20 cellular contexts compared by ENCODE assay signal in genomic region chr10:23965880-23966279, GRCh38.
DNase-seq lines count a peak whose midpoint lies in the region; TF ChIP-seq lines count a peak whose summit lies in the region.
"Had no signal": no experiment of that assay in that cellular context is flagged by ENCODE, and none has a peak within 500 bp of the region (broad histone marks: within the 10 kb centered on the region; RNA-seq: fewer than 3 reads in every experiment).

No MANE protein-coding gene starts in this region.

- no peak overlapping the region for H2BK15ac ChIP-seq in neuronal stem cell (ENCODE audit: low read length)

- H2AK5ac ChIP-seq in neuronal stem cell (ENCODE audit: low read depth, low read length) = no peak overlapping the region

- H3K27ac ChIP-seq in angular gyrus (ENCODE audit: low read depth, low read length) (peak overlapping the region; percentile 8), neuronal stem cell (replicated peaks; ENCODE audit: low read length) (no peak overlapping the region)
- H3K27ac ChIP-seq: A549 had no signal

- no peaks in the 10 kb centered on the region for H3K36me3 ChIP-seq in neuronal stem cell (replicated peaks in 1 of 2; ENCODE audit: control insufficient read depth in 2 of 2, insufficient read depth in 2 of 2, low read length in 2 of 2)

- no peak overlapping the region for H3K4me3 ChIP-seq in neuronal stem cell (ENCODE audit: low read length in 2 of 2)
- H3K4me3 ChIP-seq: A549, GM12878, GM23338 had no signal

- no peak overlapping the region for H4K91ac ChIP-seq in neuronal stem cell (ENCODE audit: low read depth, low read length, poor library complexity)

- no peak overlapping the region for H3K4ac ChIP-seq in neuronal stem cell (ENCODE audit: low read length)

- no peaks in the 10 kb centered on the region for H3K36me3 Mint-ChIP-seq in nephron (ENCODE audit: low read depth)
- H3K36me3 Mint-ChIP-seq: CD4-positive, alpha-beta memory T cell had no signal

- no peak overlapping the region for H2BK5ac ChIP-seq in neuronal stem cell (ENCODE audit: low read length)

- no peak overlapping the region for H3K4me3 Mint-ChIP-seq in nephron
- H3K4me3 Mint-ChIP-seq: CD4-positive, alpha-beta memory T cell; GM23338; H9 had no signal

- no peak overlapping the region for H3K18ac ChIP-seq in neuronal stem cell (ENCODE audit: low read length)

- H3K27ac Mint-ChIP-seq in nephron = peak overlapping the region in 2 of 3 experiments; percentile 51 to 88
- H3K27ac Mint-ChIP-seq: CD4-positive, alpha-beta memory T cell; GM23338 had no signal

- H3K14ac ChIP-seq in neuronal stem cell (ENCODE audit: low read length) = no peak overlapping the region

- H3K27me3 ChIP-seq in neuronal stem cell (ENCODE audit: control insufficient read depth in 3 of 3, insufficient read depth in 3 of 3, low read depth in 1 of 3, low read length in 3 of 3) = no peaks in the 10 kb centered on the region

- no peak overlapping the region for H3K4me2 ChIP-seq in neuronal stem cell (ENCODE audit: insufficient read depth, low read length, poor library complexity, severe bottlenecking)
- H3K4me2 ChIP-seq: A549, GM23338 had no signal

- no peak overlapping the region for H3K9ac ChIP-seq in neuronal stem cell (ENCODE audit: low read depth, low read length, poor library complexity)

- H3K27me3 Mint-ChIP-seq in nephron (ENCODE audit: low read depth) = no peaks in the 10 kb centered on the region
- H3K27me3 Mint-ChIP-seq: CD4-positive, alpha-beta memory T cell had no signal

- H3K9me3 Mint-ChIP-seq in nephron = peaks cover 2% of the 10 kb centered on the region
- H3K9me3 Mint-ChIP-seq: GM23338, H9 had no signal

- WGBS in neuronal stem cell (ENCODE audit: extremely low coverage in 2 of 2, insufficient read length in 2 of 2, insufficient replicate concordance in 1 of 2), 2 donors = no CpG with 5 or more reads among the region's 1 CpG

- DNase-seq in NCI-H1694 treated with DMSO at 0.1 percent for 48 hours (lab: John Stamatoyannopoulos, UW) (peak; percentile 1), NCI-H1694 (lab: John Stamatoyannopoulos, UW) (no peak), neuronal stem cell (ENCODE audit: low spot score) (no peak)
- DNase-seq in activated CD4-positive, alpha-beta T cell treated with anti-CD3 and anti-CD28 coated beads, Interleukin-2, amount 50 U/mL, for 48 hours = no peak
- DNase-seq: 8988T; ACHN; AML-193; C1 segment of cervical spinal cord; Calu3; CD4-positive, alpha-beta memory T cell; COR-L47; DMS79; EL; GDM1; H9 had no signal

- no peak overlapping the region for H2BK120ac ChIP-seq in neuronal stem cell (ENCODE audit: low read depth, low read length)

- no peak overlapping the region for H4K8ac ChIP-seq in neuronal stem cell (ENCODE audit: low read depth, low read length)

- H2BK12ac ChIP-seq in neuronal stem cell (ENCODE audit: low read length) = no peak overlapping the region

- H2AFZ ChIP-seq in neuronal stem cell (ENCODE audit: low read length) = no peak overlapping the region

- no peaks in the 10 kb centered on the region for H3K9me3 ChIP-seq in neuronal stem cell (replicated peaks in 1 of 2; ENCODE audit: control insufficient read depth in 2 of 2, insufficient read depth in 1 of 2, low read depth in 1 of 2, low read length in 2 of 2)
- H3K9me3 ChIP-seq: A549 had no signal

- H3K79me1 ChIP-seq in neuronal stem cell (ENCODE audit: low read depth, low read length) = no peaks in the 10 kb centered on the region

- peaks cover 26% of the 10 kb centered on the region for H3K4me1 Mint-ChIP-seq in nephron
- H3K4me1 Mint-ChIP-seq: CD4-positive, alpha-beta memory T cell had no signal

- TF ChIP-seq CTCF in nephron (IDR thresholded peaks at IDR 0.05; ENCODE audit: unreplicated experiment in 3 of 3) = no peak

- H3K4me1 ChIP-seq in neuronal stem cell (ENCODE audit: control insufficient read depth in 2 of 2, insufficient read depth in 1 of 2, low read depth in 1 of 2, low read length in 2 of 2) = no peaks in the 10 kb centered on the region
- H3K4me1 ChIP-seq: A549 had no signal

- no peak overlapping the region for H3K23ac ChIP-seq in neuronal stem cell (ENCODE audit: low read depth, low read length, poor library complexity)
